ENCODE assay signal across 21 cellular contexts in the genomic region with DNA sequence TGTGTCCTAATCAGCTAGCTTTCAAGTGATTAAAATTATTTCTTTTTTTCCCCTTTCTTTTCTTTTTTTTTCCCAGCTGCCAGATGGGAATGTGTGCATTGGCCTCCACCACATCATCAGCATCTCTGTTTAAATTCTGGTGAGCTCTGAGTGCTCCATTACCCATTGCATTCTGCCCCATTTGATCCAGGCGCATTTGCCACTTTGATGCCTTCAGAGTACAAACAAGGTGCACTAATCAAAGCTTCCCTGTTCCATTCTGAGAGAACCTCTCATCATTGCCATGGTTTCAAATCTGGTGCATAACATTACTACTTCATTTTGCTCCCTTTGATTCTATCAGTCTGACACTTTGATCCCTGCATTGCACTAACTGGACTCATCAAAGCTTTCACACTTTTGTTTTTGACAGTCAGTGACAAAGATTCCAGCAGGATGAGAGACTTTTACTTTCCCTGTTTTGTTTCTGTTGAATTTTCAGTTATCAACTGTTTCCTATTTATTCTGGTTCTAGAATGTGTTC.
"Had no signal": no experiment of that assay in that cellular context is flagged by ENCODE, and none has a peak within 500 bp of the region (broad histone marks: within the 10 kb centered on the region; RNA-seq: fewer than 3 reads in every experiment).

No MANE protein-coding gene starts in this region.

- H3K79me2 ChIP-seq: parathyroid adenoma had no signal

- H3K9me3 ChIP-seq: colonic mucosa, gastrocnemius medialis, left lung, right atrium auricular region, sigmoid colon, testis, tibial artery had no signal

- H3K4me1 ChIP-seq: colonic mucosa, gastrocnemius medialis, left lung, parathyroid adenoma, right atrium auricular region, sigmoid colon, testis, tibial artery had no signal

- H3K36me3 ChIP-seq: colonic mucosa, gastrocnemius medialis, left lung, right atrium auricular region, sigmoid colon, tibial artery had no signal

- DNase-seq: colonic mucosa; effector CD8-positive, alpha-beta T cell; endodermal cell; foreskin fibroblast; gastrocnemius medialis; head of caudate nucleus; kidney; left cardiac atrium; left lung; mesenchymal stem cell; naive thymus-derived CD4-positive, alpha-beta T cell; occipital lobe; sigmoid colon; stimulated activated CD4-positive, alpha-beta T cell treated with anti-CD3 and anti-CD28 coated beads, Interleukin-4, amount 100 ng/mL, for 4 hours; stimulated activated naive CD8-positive, alpha-beta T cell treated with anti-CD3 and anti-CD28 coated beads, Interleukin-15, Interleukin-2, amounts not matched to agents 100 U/mL and 50 U/mL, for 24 hours; substantia nigra; testis; tibial artery had no signal

- H3K27ac ChIP-seq: colonic mucosa, epithelial cell of prostate, gastrocnemius medialis, left lung, parathyroid adenoma, right atrium auricular region, sigmoid colon, testis, tibial artery had no signal

- H3K9ac ChIP-seq: parathyroid adenoma had no signal

- FAIRE-seq: kidney had no signal

- H3K27me3 ChIP-seq: colonic mucosa, gastrocnemius medialis, left lung, right atrium auricular region, sigmoid colon, testis, tibial artery had no signal

- H3K4me3 ChIP-seq: colonic mucosa, gastrocnemius medialis, left lung, right atrium auricular region, sigmoid colon, testis, tibial artery had no signal

- H2AFZ ChIP-seq: parathyroid adenoma had no signal
